ENCODE assay signal across 11 cellular contexts in genomic region chr15:57395292-57395691, GRCh38. TPM values are rescaled to one million over a fixed set of nuclear protein-coding genes. Genes with fewer than 3 reads are reported as not detected.
DNase-seq lines count a peak whose midpoint lies in the region; TF ChIP-seq lines count a peak whose summit lies in the region.
"Had no signal": no experiment of that assay in that cellular context is flagged by ENCODE, and none has a peak within 500 bp of the region (broad histone marks: within the 10 kb centered on the region; RNA-seq: fewer than 3 reads in every experiment).

No MANE protein-coding gene starts in this region.

- H3K4me2 ChIP-seq in skeletal muscle satellite cell (ENCODE audit: low read length), result peak overlapping the region; percentile 24

- H3K27me3 ChIP-seq in skeletal muscle satellite cell (ENCODE audit: control insufficient read depth, insufficient read depth, low read length) (no peaks in the 10 kb centered on the region), Peyer's patch (no peaks in the 10 kb centered on the region)

- H3K9ac ChIP-seq in skeletal muscle satellite cell (ENCODE audit: low read depth, low read length), result no peak overlapping the region

- no peak for TF ChIP-seq CTCF in fibroblast of villous mesenchyme (IDR thresholded peaks at IDR 0.05; ENCODE audit: insufficient read depth, low read depth, low read length)
- TF ChIP-seq CTCF in Peyer's patch (IDR thresholded peaks at IDR 0.05), result no peak

- H3K4me1 ChIP-seq in skeletal muscle satellite cell (ENCODE audit: control insufficient read depth, insufficient read depth, low read length) (peaks cover 4% of the 10 kb centered on the region), Peyer's patch (no peaks in the 10 kb centered on the region)

- no peak for TF ChIP-seq POLR2A in Peyer's patch (IDR thresholded peaks at IDR 0.05)

- H3K9me3 ChIP-seq in skeletal muscle satellite cell (replicated peaks; ENCODE audit: low read length) (no peaks in the 10 kb centered on the region), Peyer's patch (no peaks in the 10 kb centered on the region)

- H3K36me3 ChIP-seq in skeletal muscle satellite cell (ENCODE audit: insufficient read depth, low read length), result no peaks in the 10 kb centered on the region
- no peaks in the 10 kb centered on the region for H3K36me3 ChIP-seq in Peyer's patch

- H3K4me3 ChIP-seq in fibroblast of villous mesenchyme (ENCODE audit: low read depth, low read length) (no peak overlapping the region), skeletal muscle satellite cell (ENCODE audit: low read length) (no peak overlapping the region), Peyer's patch (no peak overlapping the region)

- DNase-seq in DMS53 (lab: John Stamatoyannopoulos, UW), result peak; percentile 11
- DNase-seq in DMS53 treated with DMSO at 0.1 percent for 48 hours (lab: John Stamatoyannopoulos, UW; ENCODE audit: unreplicated experiment), result no peak
- peak; percentile 84 for DNase-seq in RPMI8226
- DNase-seq in fibroblast of villous mesenchyme (ENCODE audit: low read depth), result peak; percentile 68
- no peak for DNase-seq in stimulated activated CD4-positive, alpha-beta T cell treated with anti-CD3 and anti-CD28 coated beads, Interleukin-2, amount 100 ng/mL, for 48 hours
- no peak for DNase-seq in KG1 (lab: John Stamatoyannopoulos, UW)
- no peak for DNase-seq in Peyer's patch
- DNase-seq: 8988T; activated B cell treated with CpG ODN at 0.5 μM for 24 hours; activated naive CD8-positive, alpha-beta T cell treated with anti-CD3 and anti-CD28 coated beads, Interleukin-2, amount 50 U/mL, for 24 hours had no signal

- no peak overlapping the region for H3K27ac ChIP-seq in Peyer's patch

RNA-seq across cellular contexts. Expression of gene CGNL1, which starts 19.0 kb away (rescaled TPM):
- total RNA-seq in fibroblast of villous mesenchyme, result 0.43 and 0.64 TPM in 2 replicates
- total RNA-seq in skeletal muscle satellite cell (2012; rRNA removed), result 0.44 TPM in 1 of 2 replicates, not detected in the other
- total RNA-seq in Peyer's patch, result 1 to 10 TPM; 1.2 to 9.9 (median 2.1) TPM

Comparison
In these comparisons a context has a peak if more than half of its experiments do, and no peak if none do; other contexts are left out.
1. DNase-seq: peak in DMS53 (single experiment), RPMI8226 (single experiment) and fibroblast of villous mesenchyme (single experiment); none in DMS53 treated with DMSO at 0.1 percent for 48 hours (single experiment), stimulated activated CD4-positive, alpha-beta T cell treated with anti-CD3 and anti-CD28 coated beads, Interleukin-2, amount 100 ng/mL, for 48 hours (0 of 2), KG1 (single experiment) and Peyer's patch (0 of 3).